ENCODE assay signal across 10 cellular contexts in genomic region chr19:33175156-33175782, GRCh38. TPM values are rescaled to one million over a fixed set of nuclear protein-coding genes. Genes with fewer than 3 reads are reported as not detected.
DNase-seq lines count a peak whose midpoint lies in the region; ATAC-seq and TF ChIP-seq lines count a peak whose summit lies in the region.
"Had no signal": no experiment of that assay in that cellular context is flagged by ENCODE, and none has a peak within 500 bp of the region (broad histone marks: within the 10 kb centered on the region; RNA-seq: fewer than 3 reads in every experiment).

No MANE protein-coding gene starts in this region.

- peaks cover 36% of the 10 kb centered on the region for H3K4me1 Mint-ChIP-seq in activated CD8-positive, alpha-beta T cell treated with anti-CD3 and anti-CD28 coated beads, Interleukin-2, amount 10 ng/mL, durations not matched to agents 7 days and 5 days (ENCODE audit: low read depth)
- peaks cover 24 to 62% (median 56%) of the 10 kb centered on the region in 4 donors for H3K4me1 Mint-ChIP-seq in naive thymus-derived CD8-positive, alpha-beta T cell

- CTCF ChIA-PET in activated CD8-positive, alpha-beta T cell treated with anti-CD3 and anti-CD28 coated beads, Interleukin-2, amount 10 ng/mL, durations not matched to agents 7 days and 5 days (lab: Charles Lee): interaction anchor here (0.7 to 3.8 kb wide), 11 partner anchors 8 to 475 kb away, joined by 3 to 58 read pairs (median 15); no protein-coding TSS in a partner anchor

- H3K4me1 ChIP-seq in ACC112 (ENCODE audit: control insufficient read depth, insufficient read depth, low read length, unreplicated experiment) (peaks cover 17% of the 10 kb centered on the region), neuronal stem cell (ENCODE audit: control insufficient read depth in 2 of 2, insufficient read depth in 1 of 2, low read depth in 1 of 2, low read length in 2 of 2) (peaks cover 11 to 14% of the 10 kb centered on the region in 2 donors)

- H3K4me2 ChIP-seq in neuronal stem cell (ENCODE audit: insufficient read depth, low read length, poor library complexity, severe bottlenecking): no peak overlapping the region

- H3K4me3 Mint-ChIP-seq in activated CD8-positive, alpha-beta T cell treated with anti-CD3 and anti-CD28 coated beads, Interleukin-2, amount 10 ng/mL, durations not matched to agents 7 days and 5 days: peak overlapping the region; percentile 95
- H3K4me3 Mint-ChIP-seq in naive thymus-derived CD8-positive, alpha-beta T cell: peak overlapping the region; percentile 92 to 100 (median 98)

- H3K27ac ChIP-seq in ACC112 (ENCODE audit: low read depth, low read length) (no peak overlapping the region), neuronal stem cell (replicated peaks; ENCODE audit: low read length) (no peak overlapping the region)

- no peak for TF ChIP-seq CTCF in GM13977 (IDR thresholded peaks at IDR 0.05; ENCODE audit: extremely low read depth, insufficient read depth, missing control alignments)

- H3K9ac ChIP-seq in neuronal stem cell (ENCODE audit: low read depth, low read length, poor library complexity): no peak overlapping the region

- POLR2A ChIA-PET in activated CD8-positive, alpha-beta T cell treated with anti-CD3 and anti-CD28 coated beads, Interleukin-2, amount 10 ng/mL, durations not matched to agents 7 days and 5 days (lab: Charles Lee): interaction anchor here (1.7 to 2.8 kb wide), 3 partner anchors 9 to 589 kb away, joined by 5 to 62 read pairs (median 6); no protein-coding TSS in a partner anchor
- POLR2A ChIA-PET in naive thymus-derived CD8-positive, alpha-beta T cell (lab: Charles Lee): interaction anchor here (0.5 to 6.6 kb wide), 8 partner anchors 9 to 996 kb away, joined by 3 to 113 read pairs (median 7); partner anchors contain the start of genes CEBPG and DPY19L3

- H3K27ac Mint-ChIP-seq in activated CD8-positive, alpha-beta T cell treated with anti-CD3 and anti-CD28 coated beads, Interleukin-2, amount 10 ng/mL, durations not matched to agents 7 days and 5 days: no peak overlapping the region
- H3K27ac Mint-ChIP-seq in naive thymus-derived CD8-positive, alpha-beta T cell: peak overlapping the region; percentile 49 to 100 (median 98)

- no peak overlapping the region for H3K18ac ChIP-seq in neuronal stem cell (ENCODE audit: low read length)

- no peak overlapping the region for H4K8ac ChIP-seq in neuronal stem cell (ENCODE audit: low read depth, low read length)

- H2BK15ac ChIP-seq in neuronal stem cell (ENCODE audit: low read length): no peak overlapping the region

- DNase-seq in GM13977 (ENCODE audit: low spot score) (peak; percentile 6), DMS 273 (lab: John Stamatoyannopoulos, UW; ENCODE audit: unreplicated experiment) (no peak), neuronal stem cell (ENCODE audit: low spot score) (no peak)
- DNase-seq in activated CD8-positive, alpha-beta T cell treated with anti-CD3 and anti-CD28 coated beads, Interleukin-2, amount 10 ng/mL, durations not matched to agents 7 days and 5 days: no peak
- DNase-seq in naive thymus-derived CD8-positive, alpha-beta T cell: no peak
- DNase-seq in stimulated activated CD4-positive, alpha-beta T cell treated with anti-CD3 and anti-CD28 coated beads, Interleukin-4, amount 100 ng/mL, for 4 hours: no peak
- DNase-seq: DMS79 treated with DMSO at 0.1 percent for 48 hours had no signal

- no peaks in the 10 kb centered on the region for H3K79me1 ChIP-seq in neuronal stem cell (ENCODE audit: low read depth, low read length)

- H3K36me3 ChIP-seq in ACC112 (ENCODE audit: insufficient read depth, low read length): no peaks in the 10 kb centered on the region
- H3K36me3 ChIP-seq in neuronal stem cell (replicated peaks in 1 of 2; ENCODE audit: control insufficient read depth in 2 of 2, insufficient read depth in 2 of 2, low read length in 2 of 2): no peaks in the 10 kb centered on the region

- H2BK5ac ChIP-seq in neuronal stem cell (ENCODE audit: low read length): no peak overlapping the region

- H4K91ac ChIP-seq in neuronal stem cell (ENCODE audit: low read depth, low read length, poor library complexity): no peak overlapping the region

- no peak overlapping the region for H2AK5ac ChIP-seq in neuronal stem cell (ENCODE audit: low read depth, low read length)

- no peak overlapping the region for H2BK120ac ChIP-seq in neuronal stem cell (ENCODE audit: low read depth, low read length)

- no peak overlapping the region for H2AFZ ChIP-seq in ACC112 (ENCODE audit: low read length, unreplicated experiment)
- H2AFZ ChIP-seq in neuronal stem cell (ENCODE audit: low read length): no peak overlapping the region

- no peak overlapping the region for H3K4ac ChIP-seq in neuronal stem cell (ENCODE audit: low read length)

- H3K14ac ChIP-seq in neuronal stem cell (ENCODE audit: low read length): no peak overlapping the region

- H3K79me2 ChIP-seq in ACC112 (ENCODE audit: control insufficient read depth, insufficient read depth, low read length, unreplicated experiment): no peaks in the 10 kb centered on the region

- no peak overlapping the region for H2BK12ac ChIP-seq in neuronal stem cell (ENCODE audit: low read length)

- no peaks in the 10 kb centered on the region for H3K9me3 Mint-ChIP-seq in activated CD8-positive, alpha-beta T cell treated with anti-CD3 and anti-CD28 coated beads, Interleukin-2, amount 10 ng/mL, durations not matched to agents 7 days and 5 days (ENCODE audit: insufficient read depth)
- peaks cover 0 to 4% (median 0%) of the 10 kb centered on the region in 9 donors for H3K9me3 Mint-ChIP-seq in naive thymus-derived CD8-positive, alpha-beta T cell

- H3K36me3 Mint-ChIP-seq in activated CD8-positive, alpha-beta T cell treated with anti-CD3 and anti-CD28 coated beads, Interleukin-2, amount 10 ng/mL, durations not matched to agents 7 days and 5 days (ENCODE audit: low read depth): peaks cover 12% of the 10 kb centered on the region
- H3K36me3 Mint-ChIP-seq in naive thymus-derived CD8-positive, alpha-beta T cell: peaks cover 0 to 4% (median 2%) of the 10 kb centered on the region in 3 donors

- H3K27me3 ChIP-seq in ACC112 (ENCODE audit: insufficient read depth, low read length): no peaks in the 10 kb centered on the region
- H3K27me3 ChIP-seq in neuronal stem cell (ENCODE audit: control insufficient read depth in 3 of 3, insufficient read depth in 3 of 3, low read depth in 1 of 3, low read length in 3 of 3): no peaks in the 10 kb centered on the region

- peaks cover 0 to 8% of the 10 kb centered on the region in 2 donors for H3K9me3 ChIP-seq in neuronal stem cell (replicated peaks in 1 of 2; ENCODE audit: control insufficient read depth in 2 of 2, insufficient read depth in 1 of 2, low read depth in 1 of 2, low read length in 2 of 2)

- no peak for ATAC-seq in activated CD8-positive, alpha-beta T cell treated with anti-CD3 and anti-CD28 coated beads, Interleukin-2, amount 10 ng/mL, durations not matched to agents 7 days and 5 days
- ATAC-seq in naive thymus-derived CD8-positive, alpha-beta T cell: no peak
- ATAC-seq in HG02870 (IDR thresholded peaks at IDR 0.05; ENCODE audit: unreplicated experiment): no peak

- in situ Hi-C loops in GM13977 (cut with MboI; ENCODE audit: low pct_unique_long_range_greater_than_20kb, low sequenced_read_pairs, unreplicated experiment): no loop called here

- peaks cover 6% of the 10 kb centered on the region for H3K27me3 Mint-ChIP-seq in activated CD8-positive, alpha-beta T cell treated with anti-CD3 and anti-CD28 coated beads, Interleukin-2, amount 10 ng/mL, durations not matched to agents 7 days and 5 days (ENCODE audit: low read depth)
- peaks cover 0 to 4% (median 0%) of the 10 kb centered on the region in 5 donors for H3K27me3 Mint-ChIP-seq in naive thymus-derived CD8-positive, alpha-beta T cell

- WGBS in neuronal stem cell (ENCODE audit: extremely low coverage in 2 of 2, insufficient read length in 2 of 2, insufficient replicate concordance in 1 of 2), 2 donors: no CpG with 5 or more reads among the region's 10 CpGs

- no peak overlapping the region for H3K23ac ChIP-seq in neuronal stem cell (ENCODE audit: low read depth, low read length, poor library complexity)

- H3K4me3 ChIP-seq in ACC112 (ENCODE audit: low read depth, low read length) (peak overlapping the region; percentile 85), neuronal stem cell (ENCODE audit: low read length in 2 of 2) (peak overlapping the region in 1 of 2 donors; percentile 59)

RNA-seq across cellular contexts. Expression of gene LRP3, which starts 18.9 kb away (rescaled TPM):
- total RNA-seq in activated CD8-positive, alpha-beta T cell treated with anti-CD3 and anti-CD28 coated beads, Interleukin-2, amount 10 ng/mL, durations not matched to agents 7 days and 5 days: not detected
- total RNA-seq in naive thymus-derived CD8-positive, alpha-beta T cell: not detected
- polyA plus RNA-seq in naive thymus-derived CD8-positive, alpha-beta T cell: not detected
- polyA plus RNA-seq in neuronal stem cell (2013, experiment 1 of 2): 42.5 TPM
- polyA plus RNA-seq in neuronal stem cell (2013, experiment 2 of 2): 38.5 TPM

RNA-seq across cellular contexts. Expression of gene WDR88, which starts 43.4 kb away (rescaled TPM):
- not detected for total RNA-seq in activated CD8-positive, alpha-beta T cell treated with anti-CD3 and anti-CD28 coated beads, Interleukin-2, amount 10 ng/mL, durations not matched to agents 7 days and 5 days
- total RNA-seq in naive thymus-derived CD8-positive, alpha-beta T cell: under 1 TPM in 1 of 2 experiments, not detected in 1; 0.60 TPM
- polyA plus RNA-seq in naive thymus-derived CD8-positive, alpha-beta T cell: under 1 TPM; 0.10 to 0.27 (median 0.12) TPM
- not detected for polyA plus RNA-seq in neuronal stem cell (2013, experiment 1 of 2)
- polyA plus RNA-seq in neuronal stem cell (2013, experiment 2 of 2): not detected
- total RNA-seq: frontal cortex had no signal

RNA-seq across cellular contexts. Expression of gene SLC7A10, which starts 50.4 kb away (rescaled TPM):
- not detected for total RNA-seq in activated CD8-positive, alpha-beta T cell treated with anti-CD3 and anti-CD28 coated beads, Interleukin-2, amount 10 ng/mL, durations not matched to agents 7 days and 5 days
- not detected for total RNA-seq in naive thymus-derived CD8-positive, alpha-beta T cell
- polyA plus RNA-seq in naive thymus-derived CD8-positive, alpha-beta T cell: not detected
- polyA plus RNA-seq in neuronal stem cell (2013, experiment 1 of 2): 1.1 TPM
- 0.97 TPM for polyA plus RNA-seq in neuronal stem cell (2013, experiment 2 of 2)
